Comparison of ENCODE assay signal across 1 cellular context in the genomic region with DNA sequence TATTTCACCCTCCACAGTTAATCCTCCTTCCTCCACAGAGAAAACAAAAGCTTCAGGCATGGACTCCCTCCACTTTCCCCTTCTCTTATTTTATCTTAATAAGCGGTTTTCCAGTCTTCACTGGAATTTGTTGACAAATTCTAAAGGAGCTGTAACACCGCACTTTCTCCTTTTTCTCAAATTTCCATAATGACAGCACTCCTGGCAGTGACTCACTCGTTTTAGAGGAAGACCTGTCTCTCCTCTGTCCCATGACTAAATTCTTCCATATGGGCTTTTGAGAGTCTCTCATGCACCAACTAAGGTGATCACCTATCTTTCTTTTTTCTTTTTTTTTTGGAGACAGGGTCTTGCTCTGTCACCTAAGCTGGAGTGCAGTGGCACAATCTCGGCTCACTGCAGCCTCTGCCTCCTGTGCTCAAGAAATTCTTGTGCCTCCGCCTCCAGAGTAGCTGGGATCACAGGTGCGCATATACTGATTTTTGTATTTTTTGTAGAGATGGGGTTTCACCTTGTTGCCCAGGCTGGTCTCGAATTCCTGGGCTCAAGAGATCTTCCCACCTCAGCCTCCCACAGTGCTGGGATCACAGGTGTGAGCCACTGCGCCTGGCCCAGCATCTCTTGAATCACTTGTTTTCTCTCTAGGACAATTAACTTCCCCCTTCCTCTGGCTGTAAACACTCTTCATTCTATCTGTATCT.
TF ChIP-seq lines count a peak whose summit lies in the region.

No MANE protein-coding gene starts in this region.

TF ChIP-seq in HEK293, 187 proteins besides CTCF, POLR2A, EP300 and RAD21 (continued from another document):
- TF ChIP-seq, protein P1, sequence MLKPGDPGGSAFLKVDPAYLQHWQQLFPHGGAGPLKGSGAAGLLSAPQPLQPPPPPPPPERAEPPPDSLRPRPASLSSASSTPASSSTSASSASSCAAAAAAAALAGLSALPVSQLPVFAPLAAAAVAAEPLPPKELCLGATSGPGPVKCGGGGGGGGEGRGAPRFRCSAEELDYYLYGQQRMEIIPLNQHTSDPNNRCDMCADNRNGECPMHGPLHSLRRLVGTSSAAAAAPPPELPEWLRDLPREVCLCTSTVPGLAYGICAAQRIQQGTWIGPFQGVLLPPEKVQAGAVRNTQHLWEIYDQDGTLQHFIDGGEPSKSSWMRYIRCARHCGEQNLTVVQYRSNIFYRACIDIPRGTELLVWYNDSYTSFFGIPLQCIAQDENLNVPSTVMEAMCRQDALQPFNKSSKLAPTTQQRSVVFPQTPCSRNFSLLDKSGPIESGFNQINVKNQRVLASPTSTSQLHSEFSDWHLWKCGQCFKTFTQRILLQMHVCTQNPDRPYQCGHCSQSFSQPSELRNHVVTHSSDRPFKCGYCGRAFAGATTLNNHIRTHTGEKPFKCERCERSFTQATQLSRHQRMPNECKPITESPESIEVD (tag by site-specific recombination; IDR thresholded peaks at IDR 0.05): peak; percentile 63
- peak; percentile 40; the same call in 1 of the 2 replicates for TF ChIP-seq ZBTB17 (tag by site-specific recombination; IDR thresholded peaks at IDR 0.05)
